Comparison of ENCODE assay signal across 19 cellular contexts in genomic region chr6:165092881-165093595, GRCh38.
"Had no signal": no experiment of that assay in that cellular context is flagged by ENCODE, and none has a peak within 500 bp of the region (broad histone marks: within the 10 kb centered on the region; RNA-seq: fewer than 3 reads in every experiment).

No MANE protein-coding gene starts in this region.

- H3K27ac ChIP-seq: adrenal gland, breast epithelium, coronary artery, gastroesophageal sphincter, heart right ventricle, left lung, skin epidermis, tibial artery, uterus had no signal

- H3K4me3 ChIP-seq: adrenal gland, breast epithelium, coronary artery, gastroesophageal sphincter, heart right ventricle, left lung, skin epidermis, tibial artery, uterus had no signal

- H3K9me3 ChIP-seq: adrenal gland, tibial artery, uterus had no signal

- H3K4me3 Mint-ChIP-seq: activated CD4-positive, alpha-beta T cell treated with anti-CD3 and anti-CD28 coated beads for 36 hours; nephron; WTC11 had no signal

- H3K27me3 Mint-ChIP-seq: activated CD4-positive, alpha-beta T cell treated with anti-CD3 and anti-CD28 coated beads for 36 hours had no signal

- DNase-seq: activated CD4-positive, alpha-beta T cell treated with anti-CD3 and anti-CD28 coated beads for 36 hours; activated CD4-positive, alpha-beta T cell treated with anti-CD3 and anti-CD28 coated beads, Interleukin-2, amount 50 U/mL, for 48 hours; activated gamma-delta T cell; adrenal gland; heart right ventricle; left lung; midbrain; nucleus accumbens; stimulated activated naive CD8-positive, alpha-beta T cell treated with anti-CD3 and anti-CD28 coated beads, Interleukin-15, Interleukin-2, amounts not matched to agents 100 U/mL and 50 U/mL, for 24 hours; substantia nigra; tibial artery; uterus had no signal

- ATAC-seq: activated CD4-positive, alpha-beta T cell treated with anti-CD3 and anti-CD28 coated beads for 36 hours; activated naive CD4-positive, alpha-beta T cell treated with anti-CD3 and anti-CD28 coated beads, Interleukin-2, amount 50 U/mL, for 72 hours; gastroesophageal sphincter; heart right ventricle; left lung; stimulated activated naive CD8-positive, alpha-beta T cell treated with anti-CD3 and anti-CD28 coated beads, Interleukin-15, Interleukin-2, amounts not matched to agents 100 U/mL and 50 U/mL, for 24 hours; WTC11 had no signal

- H3K4me1 ChIP-seq: adrenal gland, breast epithelium, gastroesophageal sphincter, heart right ventricle, left lung, tibial artery, uterus had no signal

- H3K27ac Mint-ChIP-seq: activated CD4-positive, alpha-beta T cell treated with anti-CD3 and anti-CD28 coated beads for 36 hours; activated naive CD4-positive, alpha-beta T cell treated with anti-CD3 and anti-CD28 coated beads, Interleukin-2, amount 50 U/mL, for 72 hours; WTC11 had no signal

- H3K36me3 ChIP-seq: adrenal gland, breast epithelium, gastroesophageal sphincter, heart right ventricle, left lung, tibial artery, uterus had no signal

- H3K4me1 Mint-ChIP-seq: activated CD4-positive, alpha-beta T cell treated with anti-CD3 and anti-CD28 coated beads for 36 hours; WTC11 had no signal

- H3K27me3 ChIP-seq: adrenal gland, breast epithelium, gastroesophageal sphincter, heart right ventricle, left lung, tibial artery, uterus had no signal
